9 cellular contexts compared by ENCODE assay signal in genomic region chr11:61333638-61334433, GRCh38. TPM values are rescaled to one million over a fixed set of nuclear protein-coding genes. Genes with fewer than 3 reads are reported as not detected.
A peak's percentile ranks its signal among the peaks of the same experiment; 100 is the strongest.
DNase-seq lines count a peak whose midpoint lies in the region; ATAC-seq, FAIRE-seq and TF ChIP-seq lines count a peak whose summit lies in the region.
"Had no signal": no experiment of that assay in that cellular context is flagged by ENCODE, and none has a peak within 500 bp of the region (broad histone marks: within the 10 kb centered on the region; RNA-seq: fewer than 3 reads in every experiment).

No MANE protein-coding gene starts in this region.

- peak overlapping the region; percentile 84 for H4K12ac ChIP-seq in trophoblast cell (ENCODE audit: low read depth, low read length)

- peak overlapping the region; percentile 71 for H2AFZ ChIP-seq in trophoblast cell (ENCODE audit: insufficient read depth, low read length, poor library complexity)

- H3K9ac ChIP-seq in trophoblast cell (ENCODE audit: low read length), result peak overlapping the region; percentile 87

- no peak for TF ChIP-seq CTCF in epithelial cell of esophagus (IDR thresholded peaks at IDR 0.05; ENCODE audit: insufficient read depth, low read depth, low read length, missing control alignments)

- H4K8ac ChIP-seq in trophoblast cell (ENCODE audit: low read depth, low read length), result peak overlapping the region; percentile 86

- H3K27ac ChIP-seq in trophoblast cell (ENCODE audit: low read depth, low read length), result peak overlapping the region; percentile 63

- no peak for FAIRE-seq in RCC 7860 (lab: Jason Lieb, UNC)
- FAIRE-seq: TTC549 had no signal

- H3K79me2 ChIP-seq in trophoblast cell (ENCODE audit: control insufficient read depth, insufficient read depth, low read length, poor library complexity), result peaks cover 20% of the 10 kb centered on the region

- no CpG with 5 or more reads among the region's 14 CpGs for WGBS in trophoblast cell (ENCODE audit: extremely low coverage, insufficient coverage, insufficient read length)

- TF ChIP-seq POLR2A in GM15510 (IDR thresholded peaks at IDR 0.05; ENCODE audit: borderline replicate concordance, extremely low read depth, insufficient read length), result peak; percentile 11

- peak overlapping the region; percentile 94 for H3K4me3 ChIP-seq in epithelial cell of esophagus (ENCODE audit: low read length)
- H3K4me3 ChIP-seq in trophoblast cell (ENCODE audit: low read depth, low read length), result peak overlapping the region; percentile 78

- peak overlapping the region; percentile 76 for H3K4me2 ChIP-seq in trophoblast cell (ENCODE audit: low read length)

- peak overlapping the region; percentile 72 for H3K4ac ChIP-seq in trophoblast cell (ENCODE audit: low read depth, low read length)

- in situ Hi-C loops in KBM-7 (cut with MboI; ENCODE audit: low pct_unique_long_range_greater_than_20kb, low sequenced_read_pairs), result no loop called here

- H3K4me1 ChIP-seq in trophoblast cell (ENCODE audit: control insufficient read depth in 1 of 2, insufficient read depth in 2 of 2, low read length in 2 of 2), result peaks cover 12 to 13% of the 10 kb centered on the region in 2 experiments

- H3K79me1 ChIP-seq in trophoblast cell (ENCODE audit: low read length), result peaks cover 15% of the 10 kb centered on the region

- H3K18ac ChIP-seq in trophoblast cell (ENCODE audit: low read length), result peak overlapping the region; percentile 70

- peaks cover 2% of the 10 kb centered on the region for H3K9me3 ChIP-seq in trophoblast cell (ENCODE audit: insufficient read depth, low read depth, low read length)

- no peak for ATAC-seq in GM18870 (IDR thresholded peaks at IDR 0.05; ENCODE audit: unreplicated experiment)

- peak overlapping the region; percentile 46 for H2AK5ac ChIP-seq in trophoblast cell (ENCODE audit: low read length)

- H4K91ac ChIP-seq in trophoblast cell (ENCODE audit: low read depth, low read length), result peak overlapping the region; percentile 78

- no peak overlapping the region for H2BK12ac ChIP-seq in trophoblast cell (ENCODE audit: low read length)

- H2BK5ac ChIP-seq in trophoblast cell (ENCODE audit: low read depth, low read length, poor library complexity), result peak overlapping the region; percentile 47

- H3K36me3 ChIP-seq in trophoblast cell (ENCODE audit: control insufficient read depth in 1 of 2, insufficient read depth in 2 of 2, low read length in 2 of 2), result peaks cover 8 to 9% of the 10 kb centered on the region in 2 experiments

- DNase-seq in RPMI8226, result peak; percentile 46
- no peak for DNase-seq in epithelial cell of esophagus (ENCODE audit: low read depth)
- DNase-seq in trophoblast cell, result no peak
- no peak for DNase-seq in KBM-7
- DNase-seq in RCC 7860 (ENCODE audit: low spot score), result no peak
- DNase-seq in HuH-7.5 (ENCODE audit: low spot score), result no peak

- H2BK120ac ChIP-seq in trophoblast cell (ENCODE audit: insufficient read depth, low read length, poor library complexity), result peak overlapping the region; percentile 27

- no peak overlapping the region for H3K23ac ChIP-seq in trophoblast cell (ENCODE audit: low read length)

- peak overlapping the region; percentile 51 for H3K14ac ChIP-seq in trophoblast cell (ENCODE audit: low read length)

- no peaks in the 10 kb centered on the region for H3K27me3 ChIP-seq in trophoblast cell (ENCODE audit: insufficient read depth, low read length)

RNA-seq across cellular contexts. Expression of gene TKFC, which starts 0.8 kb away (rescaled TPM):
- 12.5 and 12.7 TPM in 2 replicates for polyA plus RNA-seq in trophoblast cell (2013)

RNA-seq across cellular contexts. Expression of gene DDB1, which starts 0.9 kb away (rescaled TPM):
- 192 and 206 TPM in 2 replicates for polyA plus RNA-seq in trophoblast cell (2013)

RNA-seq across cellular contexts. Expression of gene CYB561A3, which starts 27.8 kb away (rescaled TPM):
- polyA plus RNA-seq in trophoblast cell (2013), result 17.9 and 19.0 TPM in 2 replicates

RNA-seq across cellular contexts. Expression of gene TMEM138, which starts 28.3 kb away (rescaled TPM):
- 45.9 and 49.0 TPM in 2 replicates for polyA plus RNA-seq in trophoblast cell (2013)

RNA-seq across cellular contexts. Expression of gene VWCE, which starts 38.7 kb away (rescaled TPM):
- 3.1 and 3.8 TPM in 2 replicates for polyA plus RNA-seq in trophoblast cell (2013)
